36 cellular contexts compared by ENCODE assay signal in the genomic region with DNA sequence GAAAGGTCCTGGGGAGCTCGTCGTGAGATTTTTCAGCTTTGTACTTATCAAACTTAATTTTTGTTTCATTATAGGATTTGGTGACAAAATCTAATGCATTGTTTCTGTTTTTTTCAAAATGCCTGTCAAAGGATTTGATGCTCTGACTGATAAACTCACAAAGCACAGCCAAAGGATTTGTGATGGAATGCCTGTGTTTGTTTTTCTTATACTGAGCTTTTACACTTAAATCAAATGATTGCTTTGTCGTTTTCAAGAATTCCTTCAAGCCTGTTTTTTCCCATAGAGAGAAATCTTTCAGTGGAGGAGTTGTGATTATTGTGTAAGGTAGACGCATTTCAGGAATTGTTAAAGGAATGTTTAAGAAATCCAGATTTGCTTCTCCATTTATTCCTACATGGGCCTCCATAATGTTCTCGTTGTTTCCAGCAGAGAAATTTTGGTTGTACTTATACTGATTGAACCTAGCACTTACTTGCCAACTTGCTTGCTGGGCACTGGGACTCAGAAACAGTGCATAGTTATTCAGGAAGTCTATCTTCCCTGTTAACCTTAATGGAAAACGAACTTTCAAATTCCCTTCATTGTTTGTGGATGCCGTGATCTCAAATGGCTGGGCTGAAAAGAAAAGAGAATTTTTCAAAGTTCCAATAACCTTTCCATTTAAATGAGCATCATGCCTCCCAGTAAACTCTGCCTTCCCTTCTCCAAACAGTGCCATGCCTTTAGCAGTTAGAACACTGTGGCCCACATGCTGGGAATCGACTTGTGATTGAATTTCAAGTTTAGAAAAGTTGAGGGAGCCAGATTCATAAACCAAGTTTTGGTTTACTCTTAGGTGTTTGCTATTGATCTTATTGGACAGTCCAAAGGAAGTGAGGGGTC. TPM values are rescaled to one million over a fixed set of nuclear protein-coding genes. Genes with fewer than 3 reads are reported as not detected.
"Had no signal": no experiment of that assay in that cellular context is flagged by ENCODE, and none has a peak within 500 bp of the region (broad histone marks: within the 10 kb centered on the region; RNA-seq: fewer than 3 reads in every experiment).

No MANE protein-coding gene starts in this region.

- H3K27me3 Mint-ChIP-seq: activated CD4-positive, alpha-beta T cell treated with anti-CD3 and anti-CD28 coated beads for 36 hours; activated naive CD4-positive, alpha-beta T cell treated with anti-CD3 and anti-CD28 coated beads, Interleukin-2, amount 10 ng/mL, durations not matched to agents 7 days and 5 days; activated T-cell treated with anti-CD3 and anti-CD28 coated beads, Interleukin-2, amount 50 U/mL, for 24 hours had no signal

- DNase-seq: activated CD4-positive, alpha-beta memory T cell treated with anti-CD3 and anti-CD28 coated beads, Interleukin-2, amount 10 ng/mL, durations not matched to agents 7 days and 5 days; activated CD4-positive, alpha-beta T cell treated with anti-CD3 and anti-CD28 coated beads for 1 hour; activated CD4-positive, alpha-beta T cell treated with anti-CD3 and anti-CD28 coated beads for 36 hours; activated CD4-positive, alpha-beta T cell treated with anti-CD3 and anti-CD28 coated beads for 48 hours; activated CD4-positive, alpha-beta T cell treated with anti-CD3 and anti-CD28 coated beads, Interleukin-2, amount 10 ng/mL, durations not matched to agents 7 days and 5 days; activated CD4-positive, alpha-beta T cell treated with anti-CD3 and anti-CD28 coated beads, Interleukin-2, amount 50 U/mL, for 48 hours; activated CD4-positive, CD25-positive, alpha-beta regulatory T cell; activated CD8-positive, alpha-beta memory T cell treated with anti-CD3 and anti-CD28 coated beads for 24 hours; activated CD8-positive, alpha-beta memory T cell treated with anti-CD3 and anti-CD28 coated beads, Interleukin-2, amount 10 ng/mL, durations not matched to agents 7 days and 5 days; activated CD8-positive, alpha-beta memory T cell treated with anti-CD3 and anti-CD28 coated beads, Interleukin-2, amount 50 U/mL, for 48 hours; activated CD8-positive, alpha-beta T cell treated with anti-CD3 and anti-CD28 coated beads, Interleukin-2, amount 10 ng/mL, durations not matched to agents 7 days and 5 days; activated effector memory CD4-positive, alpha-beta T cell treated with Interleukin-2 at 50 U/mL for 16 hours; activated gamma-delta T cell; activated naive CD4-positive, alpha-beta T cell treated with anti-CD3 and anti-CD28 coated beads, Interleukin-2, amount 10 ng/mL, durations not matched to agents 7 days and 5 days; activated naive CD4-positive, alpha-beta T cell treated with Interleukin-2 at 50 U/mL for 16 hours; activated naive CD8-positive, alpha-beta T cell treated with anti-CD3 and anti-CD28 coated beads, Interleukin-2, amount 10 ng/mL, durations not matched to agents 7 days and 5 days; activated naive CD8-positive, alpha-beta T cell treated with anti-CD3 and anti-CD28 coated beads, Interleukin-2, amount 50 U/mL, for 24 hours; activated T-cell treated with anti-CD3 and anti-CD28 coated beads, Interleukin-2, amount 50 U/mL, for 24 hours; activated T-cell treated with anti-CD3 and anti-CD28 coated beads, Interleukin-2, amount 50 U/mL, for 48 hours; adrenal gland; amniotic stem cell; aorta; body of pancreas; brain microvascular endothelial cell; central memory CD4-positive, alpha-beta T cell; T-helper 1 cell; T-helper 2 cell; T-helper 9 cell had no signal

- H3K27ac Mint-ChIP-seq: activated CD4-positive, alpha-beta memory T cell treated with anti-CD3 and anti-CD28 coated beads, Interleukin-2, amount 10 ng/mL, durations not matched to agents 7 days and 5 days; activated CD4-positive, alpha-beta T cell treated with anti-CD3 and anti-CD28 coated beads for 36 hours; activated CD4-positive, alpha-beta T cell treated with anti-CD3 and anti-CD28 coated beads, Interleukin-2, amount 10 ng/mL, durations not matched to agents 7 days and 5 days; activated CD8-positive, alpha-beta memory T cell treated with anti-CD3 and anti-CD28 coated beads, Interleukin-2, amount 10 ng/mL, durations not matched to agents 7 days and 5 days; activated CD8-positive, alpha-beta T cell treated with anti-CD3 and anti-CD28 coated beads, Interleukin-2, amount 10 ng/mL, durations not matched to agents 7 days and 5 days; activated naive CD4-positive, alpha-beta T cell treated with anti-CD3 and anti-CD28 coated beads, Interleukin-2, amount 10 ng/mL, durations not matched to agents 7 days and 5 days; activated naive CD4-positive, alpha-beta T cell treated with anti-CD3 and anti-CD28 coated beads, Interleukin-2, amount 50 U/mL, for 24 hours; activated naive CD8-positive, alpha-beta T cell; activated naive CD8-positive, alpha-beta T cell treated with anti-CD3 and anti-CD28 coated beads, Interleukin-2, amount 10 ng/mL, durations not matched to agents 7 days and 5 days; activated naive CD8-positive, alpha-beta T cell treated with anti-CD3 and anti-CD28 coated beads, Interleukin-2, amount 50 U/mL, for 24 hours; activated T-cell treated with anti-CD3 and anti-CD28 coated beads, Interleukin-2, amount 50 U/mL, for 24 hours; activated T-helper 2 cell treated with anti-CD3 and anti-CD28 coated beads, Interferon-gamma antibody, Interleukin-2, Interleukin-4, amounts not matched to agents 10 μg/mL and 5 μg/mL and 100 μg/mL, durations not matched to agents 14 hours and 24 hours and 36 hours; T-helper 1 cell treated with Interleukin-12 subunit alpha and Interleukin-12 subunit beta and Interleukin-4 antibody, amounts not matched to agents 30 μg/mL and 1 μg/mL, for 36 hours; T-helper 2 cell treated with Interferon-gamma antibody and Interleukin-4, amounts not matched to agents 5 μg/mL and 100 μg/mL, for 36 hours had no signal

- H3K4me3 Mint-ChIP-seq: activated CD4-positive, alpha-beta memory T cell treated with anti-CD3 and anti-CD28 coated beads, Interleukin-2, amount 10 ng/mL, durations not matched to agents 7 days and 5 days; activated CD4-positive, alpha-beta T cell treated with anti-CD3 and anti-CD28 coated beads for 36 hours; activated CD4-positive, alpha-beta T cell treated with anti-CD3 and anti-CD28 coated beads, Interleukin-2, amount 10 ng/mL, durations not matched to agents 7 days and 5 days; activated CD8-positive, alpha-beta memory T cell treated with anti-CD3 and anti-CD28 coated beads, Interleukin-2, amount 10 ng/mL, durations not matched to agents 7 days and 5 days; activated CD8-positive, alpha-beta T cell treated with anti-CD3 and anti-CD28 coated beads, Interleukin-2, amount 10 ng/mL, durations not matched to agents 7 days and 5 days; activated naive CD4-positive, alpha-beta T cell treated with anti-CD3 and anti-CD28 coated beads, Interleukin-2, amount 10 ng/mL, durations not matched to agents 7 days and 5 days; activated naive CD4-positive, alpha-beta T cell treated with anti-CD3 and anti-CD28 coated beads, Interleukin-2, amount 50 U/mL, for 24 hours; activated naive CD8-positive, alpha-beta T cell; activated naive CD8-positive, alpha-beta T cell treated with anti-CD3 and anti-CD28 coated beads, Interleukin-2, amount 10 ng/mL, durations not matched to agents 7 days and 5 days; activated naive CD8-positive, alpha-beta T cell treated with anti-CD3 and anti-CD28 coated beads, Interleukin-2, amount 50 U/mL, for 24 hours; activated T-cell treated with anti-CD3 and anti-CD28 coated beads, Interleukin-2, amount 50 U/mL, for 24 hours; T-helper 1 cell treated with Interleukin-12 subunit alpha and Interleukin-12 subunit beta and Interleukin-4 antibody, amounts not matched to agents 30 μg/mL and 1 μg/mL, for 36 hours; T-helper 2 cell treated with Interferon-gamma antibody and Interleukin-4, amounts not matched to agents 5 μg/mL and 100 μg/mL, for 36 hours had no signal

- ATAC-seq: activated CD4-positive, alpha-beta T cell treated with anti-CD3 and anti-CD28 coated beads for 36 hours; activated CD4-positive, CD25-positive, alpha-beta regulatory T cell treated with anti-CD3 and anti-CD28 coated beads, Interleukin-2, amount 50 U/mL, for 24 hours; activated CD8-positive, alpha-beta memory T cell treated with anti-CD3 and anti-CD28 coated beads, Interleukin-2, amount 10 ng/mL, durations not matched to agents 7 days and 5 days; activated CD8-positive, alpha-beta T cell treated with anti-CD3 and anti-CD28 coated beads, Interleukin-2, amount 10 ng/mL, durations not matched to agents 7 days and 5 days; activated naive CD8-positive, alpha-beta T cell treated with anti-CD3 and anti-CD28 coated beads, Interleukin-2, amount 50 U/mL, for 24 hours; body of pancreas had no signal

- H3K4me1 ChIP-seq: adrenal gland, body of pancreas, breast epithelium had no signal

- H3K4me1 Mint-ChIP-seq: activated CD4-positive, alpha-beta memory T cell treated with anti-CD3 and anti-CD28 coated beads, Interleukin-2, amount 10 ng/mL, durations not matched to agents 7 days and 5 days; activated CD4-positive, alpha-beta T cell treated with anti-CD3 and anti-CD28 coated beads for 36 hours; activated CD4-positive, alpha-beta T cell treated with anti-CD3 and anti-CD28 coated beads, Interleukin-2, amount 10 ng/mL, durations not matched to agents 7 days and 5 days; activated CD8-positive, alpha-beta memory T cell treated with anti-CD3 and anti-CD28 coated beads, Interleukin-2, amount 10 ng/mL, durations not matched to agents 7 days and 5 days; activated naive CD4-positive, alpha-beta T cell treated with anti-CD3 and anti-CD28 coated beads, Interleukin-2, amount 10 ng/mL, durations not matched to agents 7 days and 5 days; activated naive CD4-positive, alpha-beta T cell treated with anti-CD3 and anti-CD28 coated beads, Interleukin-2, amount 50 U/mL, for 24 hours; activated naive CD8-positive, alpha-beta T cell treated with anti-CD3 and anti-CD28 coated beads, Interleukin-2, amount 10 ng/mL, durations not matched to agents 7 days and 5 days; activated naive CD8-positive, alpha-beta T cell treated with anti-CD3 and anti-CD28 coated beads, Interleukin-2, amount 50 U/mL, for 24 hours had no signal

- H3K36me3 Mint-ChIP-seq: activated CD8-positive, alpha-beta memory T cell treated with anti-CD3 and anti-CD28 coated beads, Interleukin-2, amount 10 ng/mL, durations not matched to agents 7 days and 5 days; activated naive CD4-positive, alpha-beta T cell treated with anti-CD3 and anti-CD28 coated beads, Interleukin-2, amount 10 ng/mL, durations not matched to agents 7 days and 5 days; activated naive CD4-positive, alpha-beta T cell treated with anti-CD3 and anti-CD28 coated beads, Interleukin-2, amount 50 U/mL, for 24 hours; activated naive CD8-positive, alpha-beta T cell; activated naive CD8-positive, alpha-beta T cell treated with anti-CD3 and anti-CD28 coated beads, Interleukin-2, amount 10 ng/mL, durations not matched to agents 7 days and 5 days had no signal

- H3K9me3 ChIP-seq: adrenal gland, body of pancreas, breast epithelium had no signal

- H3K27me3 ChIP-seq: brain microvascular endothelial cell had no signal

- H3K4me3 ChIP-seq: adrenal gland, body of pancreas, breast epithelium had no signal

- H3K36me3 ChIP-seq: adrenal gland, brain microvascular endothelial cell, breast epithelium had no signal

- H3K9me3 Mint-ChIP-seq: activated CD4-positive, alpha-beta memory T cell treated with anti-CD3 and anti-CD28 coated beads, Interleukin-2, amount 10 ng/mL, durations not matched to agents 7 days and 5 days; activated CD4-positive, alpha-beta T cell treated with anti-CD3 and anti-CD28 coated beads, Interleukin-2, amount 10 ng/mL, durations not matched to agents 7 days and 5 days; activated naive CD4-positive, alpha-beta T cell treated with anti-CD3 and anti-CD28 coated beads, Interleukin-2, amount 10 ng/mL, durations not matched to agents 7 days and 5 days; activated naive CD4-positive, alpha-beta T cell treated with anti-CD3 and anti-CD28 coated beads, Interleukin-2, amount 50 U/mL, for 24 hours; activated naive CD8-positive, alpha-beta T cell treated with anti-CD3 and anti-CD28 coated beads, Interleukin-2, amount 10 ng/mL, durations not matched to agents 7 days and 5 days; activated naive CD8-positive, alpha-beta T cell treated with anti-CD3 and anti-CD28 coated beads, Interleukin-2, amount 50 U/mL, for 24 hours; activated T-cell treated with anti-CD3 and anti-CD28 coated beads, Interleukin-2, amount 50 U/mL, for 24 hours; activated T-helper 2 cell treated with anti-CD3 and anti-CD28 coated beads, Interferon-gamma antibody, Interleukin-2, Interleukin-4, amounts not matched to agents 10 μg/mL and 5 μg/mL and 100 μg/mL, durations not matched to agents 14 hours and 24 hours and 36 hours; T-helper 1 cell treated with Interleukin-12 subunit alpha and Interleukin-12 subunit beta and Interleukin-4 antibody, amounts not matched to agents 30 μg/mL and 1 μg/mL, for 36 hours; T-helper 2 cell treated with Interferon-gamma antibody and Interleukin-4, amounts not matched to agents 5 μg/mL and 100 μg/mL, for 36 hours had no signal

- H3K27ac ChIP-seq: adrenal gland, body of pancreas, brain microvascular endothelial cell, breast epithelium, VCaP had no signal

RNA-seq across cellular contexts. Expression of a gene that starts 36.5 kb away (rescaled TPM):
- total RNA-seq: activated CD4-positive, alpha-beta memory T cell treated with anti-CD3 and anti-CD28 coated beads, Interleukin-2, amount 10 ng/mL, durations not matched to agents 7 days and 5 days; activated CD4-positive, alpha-beta T cell treated with anti-CD3 and anti-CD28 coated beads for 36 hours; activated CD4-positive, alpha-beta T cell treated with anti-CD3 and anti-CD28 coated beads, Interleukin-2, amount 10 ng/mL, durations not matched to agents 7 days and 5 days; activated CD8-positive, alpha-beta memory T cell treated with anti-CD3 and anti-CD28 coated beads, Interleukin-2, amount 10 ng/mL, durations not matched to agents 7 days and 5 days; activated CD8-positive, alpha-beta T cell treated with anti-CD3 and anti-CD28 coated beads, Interleukin-2, amount 10 ng/mL, durations not matched to agents 7 days and 5 days; activated naive CD8-positive, alpha-beta T cell treated with anti-CD3 and anti-CD28 coated beads, Interleukin-2, amount 10 ng/mL, durations not matched to agents 7 days and 5 days; activated T-helper 2 cell treated with anti-CD3 and anti-CD28 coated beads, Interferon-gamma antibody, Interleukin-2, Interleukin-4, amounts not matched to agents 10 μg/mL and 5 μg/mL and 100 μg/mL, durations not matched to agents 14 hours and 24 hours and 36 hours had no signal
